24 cellular contexts compared by ENCODE assay signal in the genomic region with DNA sequence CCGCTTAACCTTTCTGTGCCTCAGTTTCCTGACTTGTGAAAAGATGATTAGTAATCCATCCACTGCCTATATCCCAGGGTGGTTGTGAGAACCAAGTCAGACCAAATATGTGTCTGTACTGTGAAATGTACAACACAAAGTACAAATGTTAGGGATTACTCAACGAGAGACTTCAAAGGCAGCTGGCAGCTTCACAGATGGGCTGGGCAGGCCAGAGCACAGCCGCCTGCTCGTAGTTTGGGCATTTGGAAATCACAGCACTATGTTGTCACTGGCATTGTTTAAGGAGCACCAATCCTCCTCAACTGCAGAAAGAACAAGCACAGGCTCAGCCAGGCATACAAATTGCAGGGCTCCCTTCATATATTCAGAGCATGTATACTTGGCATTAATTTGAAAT.
A peak's percentile ranks its signal among the peaks of the same experiment; 100 is the strongest.
DNase-seq lines count a peak whose midpoint lies in the region; ATAC-seq, FAIRE-seq and TF ChIP-seq lines count a peak whose summit lies in the region.
"Had no signal": no experiment of that assay in that cellular context is flagged by ENCODE, and none has a peak within 500 bp of the region (broad histone marks: within the 10 kb centered on the region; RNA-seq: fewer than 3 reads in every experiment).

No MANE protein-coding gene starts in this region.

- CTCF ChIA-PET in HepG2 (lab: Yijun Ruan, JAX; ENCODE audit: low intra/inter-chr PET ratio, low total read pairs): no interaction called here

- in situ Hi-C loops in HepG2 (cut with HindIII; ENCODE audit: extremely low pct_ligation_motif_present, low pct_unique_long_range_greater_than_20kb): no loop called here

- 4% methylated on average over 4 of the region's 4 CpGs for WGBS in HepG2 (ENCODE audit: low lambda C conversion rate)

- H3K4me1 ChIP-seq in HepG2 (ENCODE audit: insufficient read depth, low read length): 0 out of 2 replicates have a peak, but pooled peaks cover 8% of the 10 kb centered on the region
- H3K4me1 ChIP-seq: uterus had no signal

- H4K20me1 ChIP-seq in HepG2 (ENCODE audit: insufficient read depth, low read length): no peaks in the 10 kb centered on the region

- FAIRE-seq in HepG2 (lab: Jason Lieb, UNC): no peak
- FAIRE-seq: keratinocyte, TTC549 had no signal

- ATAC-seq in HepG2: peak; percentile 87
- no peak for ATAC-seq in GM19351 (IDR thresholded peaks at IDR 0.05; ENCODE audit: unreplicated experiment)
- ATAC-seq: activated CD4-positive, CD25-positive, alpha-beta regulatory T cell treated with anti-CD3 and anti-CD28 coated beads, Interleukin-2, amount 50 U/mL, for 24 hours; sciatic nerve; stimulated activated memory B cell treated with anti-CD40 and anti-IgM and Interleukin-4, amounts not matched to agents 10 μg/mL and 1 μg/mL and 100 μg/mL, for 72 hours had no signal

- intact Hi-C loops in HepG2 (cut with micrococcal nuclease; ENCODE audit: unreplicated experiment): no loop called here

- H3K27ac ChIP-seq in epithelial cell of prostate (no peak overlapping the region), HepG2 (ENCODE audit: extremely low read length, insufficient read depth, low read length) (no peak overlapping the region)
- H3K27ac ChIP-seq: coronary artery, RWPE1, uterus had no signal

- POLR2A ChIA-PET in HepG2 (lab: Yijun Ruan, JAX): no interaction called here

- TF ChIP-seq RAD21 in HepG2 (CRISPR knock-in tag; IDR thresholded peaks at IDR 0.05): no peak

- H3K4me3 ChIP-seq in HepG2 (replicated peaks in 1 of 3; ENCODE audit: insufficient read depth in 1 of 3, low read depth in 2 of 3, low read length in 3 of 3): no peak overlapping the region
- H3K4me3 ChIP-seq: coronary artery, uterus had no signal

- H3K9ac ChIP-seq in HepG2 (ENCODE audit: insufficient read depth, low read depth, low read length): no peak overlapping the region

- no peaks in the 10 kb centered on the region for H3K9me3 ChIP-seq in HepG2 (ENCODE audit: low read length)
- H3K9me3 ChIP-seq: uterus had no signal

- no TSS peak for BruUV-seq in HepG2 (replicated peaks; lab: Mats Ljungman, UMichigan)

- no peak for TF ChIP-seq POLR2A in HepG2 (IDR thresholded peaks at IDR 0.05; ENCODE audit: insufficient read depth in 1 of 2, low read depth in 2 of 2, low read length in 2 of 2)

- no peaks in the 10 kb centered on the region for H3K27me3 ChIP-seq in HepG2 (ENCODE audit: control insufficient read depth in 1 of 2, insufficient read depth in 2 of 2, low read length in 2 of 2)
- H3K27me3 ChIP-seq: uterus had no signal

- no peak overlapping the region for H2AFZ ChIP-seq in HepG2 (ENCODE audit: low read length)

- H3K79me2 ChIP-seq in HepG2 (ENCODE audit: insufficient read depth, low read length): no peaks in the 10 kb centered on the region

- peak; percentile 13 for DNase-seq in SW480 (ENCODE audit: low spot score)
- peak; percentile 20 for DNase-seq in epithelial cell of prostate (ENCODE audit: low read depth, low spot score)
- DNase-seq in HepG2 (ENCODE audit: low spot score): peak; percentile 46
- DNase-seq in superior temporal gyrus (ENCODE audit: extremely low spot score): peak; percentile 26
- no peak for DNase-seq in NOMO-1 treated with dmso at 0.1 percent for 144 hours (lab: John Stamatoyannopoulos, UW; ENCODE audit: unreplicated experiment)
- no peak for DNase-seq in Kasumi-1 (lab: John Stamatoyannopoulos, UW)
- DNase-seq: activated CD4-positive, alpha-beta memory T cell treated with anti-CD3 and anti-CD28 coated beads for 36 hours; activated CD8-positive, alpha-beta memory T cell treated with anti-CD3 and anti-CD28 coated beads, Interleukin-2, amount 50 U/mL, for 4 hours; activated naive CD4-positive, alpha-beta T cell treated with anti-CD3 and anti-CD28 coated beads, Interleukin-2, amount 50 U/mL, for 16 hours; CD4-positive, alpha-beta memory T cell; NCI-H1105; NCI-H2029; NCI-H345; NCI-H774; stimulated activated CD4-positive, alpha-beta T cell treated with anti-CD3 and anti-CD28 coated beads, Interleukin-4, amount 100 ng/mL, for 4 hours; uterus had no signal

- no peak overlapping the region for H3K4me2 ChIP-seq in HepG2 (ENCODE audit: low read depth, low read length)

- no peaks in the 10 kb centered on the region for H3K36me3 ChIP-seq in HepG2 (replicated peaks in 1 of 2; ENCODE audit: control insufficient read depth in 1 of 2, insufficient read depth in 2 of 2, low read length in 2 of 2)
- H3K36me3 ChIP-seq: uterus had no signal

- no peak for TF ChIP-seq EP300 in HepG2 (IDR thresholded peaks at IDR 0.05; ENCODE audit: low read depth in 2 of 2, low read length in 2 of 2)
- no peak for TF ChIP-seq EP300 in HepG2 (CRISPR knock-in tag; IDR thresholded peaks at IDR 0.05; ENCODE audit: borderline replicate concordance)

- TF ChIP-seq CTCF in HepG2 (CRISPR knock-in tag; IDR thresholded peaks at IDR 0.05): no peak

TF ChIP-seq in HepG2, 621 proteins besides CTCF, POLR2A, EP300 and RAD21:
- TF ChIP-seq TCF7 (IDR thresholded peaks at IDR 0.05; ENCODE audit: low read depth) (peak; percentile 42; the same call in 1 of the 2 replicates), CEBPB (IDR thresholded peaks at IDR 0.05; ENCODE audit: borderline replicate concordance, low read depth, low read length) (peak; percentile 54; the same call in 1 of the 2 replicates), GFI1 (CRISPR knock-in tag; IDR thresholded peaks at IDR 0.05; ENCODE audit: borderline replicate concordance) (peak; percentile 24; the same call in 1 of the 2 replicates), RORA (CRISPR knock-in tag; IDR thresholded peaks at IDR 0.05) (no peak), HNF4A (CRISPR knock-in tag; IDR thresholded peaks at IDR 0.05) (peak; percentile 50; the same call in 1 of the 2 replicates), ZNF512B (CRISPR knock-in tag; IDR thresholded peaks at IDR 0.05; ENCODE audit: borderline replicate concordance) (no peak), SOX6 (IDR thresholded peaks at IDR 0.05) (no peak), SOX6 (CRISPR knock-in tag; IDR thresholded peaks at IDR 0.05) (peak; percentile 14; the same call in 1 of the 2 replicates), SAFB2 (CRISPR knock-in tag; IDR thresholded peaks at IDR 0.05; ENCODE audit: borderline replicate concordance, low read depth) (no peak)
- TF ChIP-seq, protein P1, sequence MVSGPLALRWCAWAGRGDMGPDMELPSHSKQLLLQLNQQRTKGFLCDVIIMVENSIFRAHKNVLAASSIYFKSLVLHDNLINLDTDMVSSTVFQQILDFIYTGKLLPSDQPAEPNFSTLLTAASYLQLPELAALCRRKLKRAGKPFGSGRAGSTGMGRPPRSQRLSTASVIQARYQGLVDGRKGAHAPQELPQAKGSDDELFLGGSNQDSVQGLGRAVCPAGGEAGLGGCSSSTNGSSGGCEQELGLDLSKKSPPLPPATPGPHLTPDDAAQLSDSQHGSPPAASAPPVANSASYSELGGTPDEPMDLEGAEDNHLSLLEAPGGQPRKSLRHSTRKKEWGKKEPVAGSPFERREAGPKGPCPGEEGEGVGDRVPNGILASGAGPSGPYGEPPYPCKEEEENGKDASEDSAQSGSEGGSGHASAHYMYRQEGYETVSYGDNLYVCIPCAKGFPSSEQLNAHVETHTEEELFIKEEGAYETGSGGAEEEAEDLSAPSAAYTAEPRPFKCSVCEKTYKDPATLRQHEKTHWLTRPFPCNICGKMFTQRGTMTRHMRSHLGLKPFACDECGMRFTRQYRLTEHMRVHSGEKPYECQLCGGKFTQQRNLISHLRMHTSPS (CRISPR knock-in tag; IDR thresholded peaks at IDR 0.05; ENCODE audit: low read depth): peak; percentile 36; the same call in 1 of the 2 replicates

Comparison
In these comparisons a context has a peak if more than half of its experiments do, and no peak if none do; other contexts are left out.
1. DNase-seq: peak in SW480 (single experiment), epithelial cell of prostate (single experiment), HepG2 (single experiment) and superior temporal gyrus (single experiment); none in NOMO-1 treated with dmso at 0.1 percent for 144 hours (single experiment) and Kasumi-1 (0 of 2).